ENCODE assay signal across 1 cellular context in the genomic region with DNA sequence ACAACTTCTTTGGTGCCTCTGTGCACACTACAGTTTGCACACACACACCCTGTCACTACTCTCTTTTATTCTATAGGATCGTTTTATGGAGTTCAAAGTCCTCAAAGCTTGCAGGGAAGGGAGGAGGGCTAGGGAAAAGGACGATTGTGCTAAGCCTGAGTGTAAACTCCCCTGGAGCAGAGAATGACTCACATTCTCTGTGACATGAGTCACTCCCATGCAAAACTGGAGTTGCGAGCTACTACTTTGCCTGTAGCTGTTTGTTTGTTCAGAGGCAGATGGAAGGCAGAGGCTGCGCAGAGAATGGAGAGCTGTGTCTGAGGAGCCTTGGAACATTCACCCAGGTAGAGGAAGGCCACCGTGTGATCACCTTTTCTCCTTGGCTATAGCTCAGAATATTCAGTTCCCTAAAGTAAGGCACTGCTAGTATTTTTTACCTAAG.
A peak's percentile ranks its signal among the peaks of the same experiment; 100 is the strongest.
TF ChIP-seq lines count a peak whose summit lies in the region.

No MANE protein-coding gene starts in this region.

TF ChIP-seq in HepG2, 621 proteins besides CTCF, POLR2A, EP300 and RAD21 (continued from another document and continues in another):
- TF ChIP-seq ZNF512 (CRISPR knock-in tag; IDR thresholded peaks at IDR 0.05) (no peak), TCF7 (IDR thresholded peaks at IDR 0.05; ENCODE audit: low read depth) (0 out of 2 replicates have a peak, but pooled peaks have one; percentile 21), ZNF572 (CRISPR knock-in tag; IDR thresholded peaks at IDR 0.05) (no peak), ZNF510 (CRISPR knock-in tag; IDR thresholded peaks at IDR 0.05; ENCODE audit: low read depth) (no peak), ZFP82 (CRISPR knock-in tag; IDR thresholded peaks at IDR 0.05; ENCODE audit: borderline replicate concordance) (no peak), SP2 (CRISPR knock-in tag; IDR thresholded peaks at IDR 0.05) (no peak), ISL2 (CRISPR knock-in tag; IDR thresholded peaks at IDR 0.05) (peak; percentile 63; the same call in 1 of the 2 replicates), NFE2L2 (IDR thresholded peaks at IDR 0.05; ENCODE audit: low read length) (no peak), ZNF331 (CRISPR knock-in tag; IDR thresholded peaks at IDR 0.05) (peak; percentile 93), MNT (IDR thresholded peaks at IDR 0.05) (no peak), POGZ (CRISPR knock-in tag; IDR thresholded peaks at IDR 0.05) (peak; percentile 92), CENPX (CRISPR knock-in tag; IDR thresholded peaks at IDR 0.05) (no peak), GTF3A (CRISPR knock-in tag; conservative IDR thresholded peaks at IDR 0.05) (no peak), ZNF296 (CRISPR knock-in tag; conservative IDR thresholded peaks at IDR 0.05) (no peak), SAFB2 (CRISPR knock-in tag; IDR thresholded peaks at IDR 0.05; ENCODE audit: borderline replicate concordance, low read depth) (no peak), SMC3 (IDR thresholded peaks at IDR 0.05; ENCODE audit: low read length) (peak; percentile 34; the same call in 1 of the 2 replicates), ZFP41 (CRISPR knock-in tag; IDR thresholded peaks at IDR 0.05; ENCODE audit: borderline replicate concordance) (no peak), SP5 (CRISPR knock-in tag; IDR thresholded peaks at IDR 0.05; ENCODE audit: borderline replicate concordance, low read depth) (peak; percentile 50; the same call in 1 of the 2 replicates), MAFF (IDR thresholded peaks at IDR 0.05; ENCODE audit: low read depth, low read length) (0 out of 2 replicates have a peak, but pooled peaks have one; percentile 4), FOSL2 (CRISPR knock-in tag; IDR thresholded peaks at IDR 0.05) (peak; percentile 100), RFXANK (CRISPR knock-in tag; IDR thresholded peaks at IDR 0.05) (no peak), ZNF362 (CRISPR knock-in tag; IDR thresholded peaks at IDR 0.05; ENCODE audit: borderline replicate concordance) (no peak), ZSCAN22 (CRISPR knock-in tag; IDR thresholded peaks at IDR 0.05) (0 out of 2 replicates have a peak, but pooled peaks have one; percentile 63), ZSCAN20 (CRISPR knock-in tag; IDR thresholded peaks at IDR 0.05; ENCODE audit: borderline replicate concordance) (0 out of 2 replicates have a peak, but pooled peaks have one; percentile 51), HNF1A (IDR thresholded peaks at IDR 0.05; ENCODE audit: low read depth) (no peak), HNF1A (CRISPR knock-in tag; IDR thresholded peaks at IDR 0.05; ENCODE audit: borderline replicate concordance) (no peak), GLI4 (CRISPR knock-in tag; IDR thresholded peaks at IDR 0.05; ENCODE audit: borderline replicate concordance) (no peak), ZC3H13 (CRISPR knock-in tag; IDR thresholded peaks at IDR 0.05) (no peak), ZNF891 (CRISPR knock-in tag; IDR thresholded peaks at IDR 0.05) (no peak), POLR2G (IDR thresholded peaks at IDR 0.05; ENCODE audit: low read depth, low read length) (no peak; the same call in 1 of the 2 replicates), CREB1 (IDR thresholded peaks at IDR 0.05) (peak; percentile 58; the same call in 1 of the 2 replicates), CREB1 (CRISPR knock-in tag; IDR thresholded peaks at IDR 0.05) (peak; percentile 46; the same call in 1 of the 2 replicates), BCL6 (CRISPR knock-in tag; IDR thresholded peaks at IDR 0.05) (peak; percentile 64), HNF4A (CRISPR knock-in tag; IDR thresholded peaks at IDR 0.05) (peak; percentile 91), GPBP1L1 (CRISPR knock-in tag; IDR thresholded peaks at IDR 0.05) (no peak)
- TF ChIP-seq, protein P1, sequence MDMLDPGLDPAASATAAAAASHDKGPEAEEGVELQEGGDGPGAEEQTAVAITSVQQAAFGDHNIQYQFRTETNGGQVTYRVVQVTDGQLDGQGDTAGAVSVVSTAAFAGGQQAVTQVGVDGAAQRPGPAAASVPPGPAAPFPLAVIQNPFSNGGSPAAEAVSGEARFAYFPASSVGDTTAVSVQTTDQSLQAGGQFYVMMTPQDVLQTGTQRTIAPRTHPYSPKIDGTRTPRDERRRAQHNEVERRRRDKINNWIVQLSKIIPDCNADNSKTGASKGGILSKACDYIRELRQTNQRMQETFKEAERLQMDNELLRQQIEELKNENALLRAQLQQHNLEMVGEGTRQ (IDR thresholded peaks at IDR 0.05; ENCODE audit: low read depth, low read length) = no peak
- TF ChIP-seq, protein P1 (CRISPR knock-in tag; IDR thresholded peaks at IDR 0.05; ENCODE audit: borderline replicate concordance) = no peak
- TF ChIP-seq, protein P2, sequence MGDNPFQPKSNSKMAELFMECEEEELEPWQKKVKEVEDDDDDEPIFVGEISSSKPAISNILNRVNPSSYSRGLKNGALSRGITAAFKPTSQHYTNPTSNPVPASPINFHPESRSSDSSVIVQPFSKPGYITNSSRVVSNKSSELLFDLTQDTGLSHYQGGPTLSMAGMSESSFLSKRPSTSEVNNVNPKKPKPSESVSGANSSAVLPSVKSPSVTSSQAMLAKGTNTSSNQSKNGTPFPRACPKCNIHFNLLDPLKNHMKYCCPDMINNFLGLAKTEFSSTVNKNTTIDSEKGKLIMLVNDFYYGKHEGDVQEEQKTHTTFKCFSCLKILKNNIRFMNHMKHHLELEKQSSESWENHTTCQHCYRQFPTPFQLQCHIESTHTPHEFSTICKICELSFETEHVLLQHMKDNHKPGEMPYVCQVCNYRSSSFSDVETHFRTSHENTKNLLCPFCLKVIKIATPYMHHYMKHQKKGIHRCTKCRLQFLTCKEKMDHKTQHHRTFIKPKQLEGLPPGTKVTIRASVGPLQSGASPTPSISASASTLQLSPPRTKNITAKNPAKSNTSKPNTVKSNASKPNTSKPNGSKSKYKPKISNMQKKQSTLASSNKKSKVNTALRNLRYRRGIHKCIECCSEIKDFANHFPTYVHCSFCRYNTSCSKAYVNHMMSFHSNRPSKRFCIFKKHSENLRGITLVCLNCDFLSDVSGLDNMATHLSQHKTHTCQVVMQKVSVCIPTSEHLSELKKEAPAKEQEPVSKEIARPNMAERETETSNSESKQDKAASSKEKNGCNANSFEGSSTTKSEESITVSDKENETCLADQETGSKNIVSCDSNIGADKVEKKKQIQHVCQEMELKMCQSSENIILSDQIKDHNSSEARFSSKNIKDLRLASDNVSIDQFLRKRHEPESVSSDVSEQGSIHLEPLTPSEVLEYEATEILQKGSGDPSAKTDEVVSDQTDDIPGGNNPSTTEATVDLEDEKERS (CRISPR knock-in tag; IDR thresholded peaks at IDR 0.05) = 0 out of 2 replicates have a peak, but pooled peaks have one; percentile 28
- TF ChIP-seq, protein P3, sequence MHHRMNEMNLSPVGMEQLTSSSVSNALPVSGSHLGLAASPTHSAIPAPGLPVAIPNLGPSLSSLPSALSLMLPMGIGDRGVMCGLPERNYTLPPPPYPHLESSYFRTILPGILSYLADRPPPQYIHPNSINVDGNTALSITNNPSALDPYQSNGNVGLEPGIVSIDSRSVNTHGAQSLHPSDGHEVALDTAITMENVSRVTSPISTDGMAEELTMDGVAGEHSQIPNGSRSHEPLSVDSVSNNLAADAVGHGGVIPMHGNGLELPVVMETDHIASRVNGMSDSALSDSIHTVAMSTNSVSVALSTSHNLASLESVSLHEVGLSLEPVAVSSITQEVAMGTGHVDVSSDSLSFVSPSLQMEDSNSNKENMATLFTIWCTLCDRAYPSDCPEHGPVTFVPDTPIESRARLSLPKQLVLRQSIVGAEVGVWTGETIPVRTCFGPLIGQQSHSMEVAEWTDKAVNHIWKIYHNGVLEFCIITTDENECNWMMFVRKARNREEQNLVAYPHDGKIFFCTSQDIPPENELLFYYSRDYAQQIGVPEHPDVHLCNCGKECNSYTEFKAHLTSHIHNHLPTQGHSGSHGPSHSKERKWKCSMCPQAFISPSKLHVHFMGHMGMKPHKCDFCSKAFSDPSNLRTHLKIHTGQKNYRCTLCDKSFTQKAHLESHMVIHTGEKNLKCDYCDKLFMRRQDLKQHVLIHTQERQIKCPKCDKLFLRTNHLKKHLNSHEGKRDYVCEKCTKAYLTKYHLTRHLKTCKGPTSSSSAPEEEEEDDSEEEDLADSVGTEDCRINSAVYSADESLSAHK (CRISPR knock-in tag; IDR thresholded peaks at IDR 0.05; ENCODE audit: borderline replicate concordance) = no peak
